ENCODE assay signal across 9 cellular contexts in genomic region chr17:2238432-2239169, GRCh38.
A peak's percentile ranks its signal among the peaks of the same experiment; 100 is the strongest.
DNase-seq lines count a peak whose midpoint lies in the region; ATAC-seq lines count a peak whose summit lies in the region.
"Had no signal": no experiment of that assay in that cellular context is flagged by ENCODE, and none has a peak within 500 bp of the region (broad histone marks: within the 10 kb centered on the region; RNA-seq: fewer than 3 reads in every experiment).

No MANE protein-coding gene starts in this region.

- DNase-seq in EH (ENCODE audit: low read depth) (peak; percentile 40), adipocyte (ENCODE audit: low read depth) (no peak), ureter (ENCODE audit: low spot score) (no peak)
- DNase-seq in effector memory CD4-positive, alpha-beta T cell: no peak
- no peak for DNase-seq in natural killer cell treated with Interleukin-12 subunit alpha and Interleukin-12 subunit beta and Interleukin-15 and Interleukin-18, amount 100 ng/mL, for 72 hours (ENCODE audit: low spot score)
- DNase-seq: effector CD8-positive, alpha-beta T cell had no signal

- H3K4me1 Mint-ChIP-seq in natural killer cell treated with Interleukin-12 subunit alpha and Interleukin-12 subunit beta and Interleukin-15 and Interleukin-18, amount 100 ng/mL, for 72 hours (ENCODE audit: low read depth in 2 of 2): peaks cover 10 to 19% of the 10 kb centered on the region in 2 donors

- H3K9me3 Mint-ChIP-seq in natural killer cell treated with Interleukin-12 subunit alpha and Interleukin-12 subunit beta and Interleukin-15 and Interleukin-18, amount 100 ng/mL, for 72 hours: no peaks in the 10 kb centered on the region

- H3K4me3 ChIP-seq in adipocyte (ENCODE audit: low read length): peak overlapping the region; percentile 57
- peak overlapping the region in 1 of 2 donors; percentile 16 for H3K4me3 ChIP-seq in muscle layer of colon (ENCODE audit: low read depth in 1 of 2, low read length in 2 of 2)
- no peak overlapping the region for H3K4me3 ChIP-seq in effector memory CD4-positive, alpha-beta T cell (ENCODE audit: insufficient read depth, low read depth, low read length, poor library complexity, severe bottlenecking)

- H3K27me3 Mint-ChIP-seq in natural killer cell treated with Interleukin-12 subunit alpha and Interleukin-12 subunit beta and Interleukin-15 and Interleukin-18, amount 100 ng/mL, for 72 hours: no peaks in the 10 kb centered on the region

- H3K27me3 ChIP-seq in adipocyte (replicated peaks; ENCODE audit: control insufficient read depth, insufficient read depth, low read length): no peaks in the 10 kb centered on the region
- H3K27me3 ChIP-seq in muscle layer of colon (ENCODE audit: control insufficient read depth in 1 of 2, insufficient read depth in 2 of 2, low read length in 2 of 2): no peaks in the 10 kb centered on the region
- no peaks in the 10 kb centered on the region for H3K27me3 ChIP-seq in effector memory CD4-positive, alpha-beta T cell (replicated peaks; ENCODE audit: control insufficient read depth, insufficient read depth, low read length, poor library complexity, severe bottlenecking)

- ATAC-seq in GM21528 (IDR thresholded peaks at IDR 0.05; ENCODE audit: low FRiP score, unreplicated experiment) (peak; percentile 59), GM19035 (IDR thresholded peaks at IDR 0.05; ENCODE audit: unreplicated experiment) (no peak)
- ATAC-seq in natural killer cell treated with Interleukin-12 subunit alpha and Interleukin-12 subunit beta and Interleukin-15 and Interleukin-18, amount 100 ng/mL, for 72 hours: no peak

- no peaks in the 10 kb centered on the region for H3K9me3 ChIP-seq in adipocyte (ENCODE audit: control insufficient read depth, low read length)
- no peaks in the 10 kb centered on the region for H3K9me3 ChIP-seq in muscle layer of colon (ENCODE audit: low read length)
- no peaks in the 10 kb centered on the region for H3K9me3 ChIP-seq in effector memory CD4-positive, alpha-beta T cell (ENCODE audit: control insufficient read depth, low read length)

- no peaks in the 10 kb centered on the region for H3K36me3 ChIP-seq in adipocyte (ENCODE audit: control insufficient read depth, insufficient read depth, low read length, severe bottlenecking)
- peaks cover 20% of the 10 kb centered on the region for H3K36me3 ChIP-seq in muscle layer of colon (ENCODE audit: insufficient read depth, low read length)
- peaks cover 54% of the 10 kb centered on the region for H3K36me3 ChIP-seq in effector memory CD4-positive, alpha-beta T cell (ENCODE audit: control insufficient read depth, insufficient read depth, low read length)

- peak overlapping the region; percentile 78 for H3K27ac ChIP-seq in muscle layer of colon (ENCODE audit: low read depth, low read length)
- no peak overlapping the region for H3K27ac ChIP-seq in effector memory CD4-positive, alpha-beta T cell (ENCODE audit: insufficient read depth, low read length, poor library complexity, severe bottlenecking)

- H3K27ac Mint-ChIP-seq in natural killer cell treated with Interleukin-12 subunit alpha and Interleukin-12 subunit beta and Interleukin-15 and Interleukin-18, amount 100 ng/mL, for 72 hours: no peak overlapping the region

- peaks cover 10% of the 10 kb centered on the region for H3K36me3 Mint-ChIP-seq in natural killer cell treated with Interleukin-12 subunit alpha and Interleukin-12 subunit beta and Interleukin-15 and Interleukin-18, amount 100 ng/mL, for 72 hours

- H3K4me1 ChIP-seq in adipocyte (ENCODE audit: control insufficient read depth, insufficient read depth, low read length): peaks cover 76% of the 10 kb centered on the region
- peaks cover 38% of the 10 kb centered on the region for H3K4me1 ChIP-seq in muscle layer of colon (ENCODE audit: insufficient read depth, low read length)
- H3K4me1 ChIP-seq in effector memory CD4-positive, alpha-beta T cell (ENCODE audit: control insufficient read depth, insufficient read depth, low read length, poor library complexity, severe bottlenecking): no peaks in the 10 kb centered on the region

- H3K4me3 Mint-ChIP-seq in natural killer cell treated with Interleukin-12 subunit alpha and Interleukin-12 subunit beta and Interleukin-15 and Interleukin-18, amount 100 ng/mL, for 72 hours: no peak overlapping the region

- H3K9ac ChIP-seq in adipocyte (ENCODE audit: low read length): peak overlapping the region; percentile 82
- H3K9ac ChIP-seq in muscle layer of colon (ENCODE audit: low read length): peak overlapping the region; percentile 31
